In the genomic region with DNA sequence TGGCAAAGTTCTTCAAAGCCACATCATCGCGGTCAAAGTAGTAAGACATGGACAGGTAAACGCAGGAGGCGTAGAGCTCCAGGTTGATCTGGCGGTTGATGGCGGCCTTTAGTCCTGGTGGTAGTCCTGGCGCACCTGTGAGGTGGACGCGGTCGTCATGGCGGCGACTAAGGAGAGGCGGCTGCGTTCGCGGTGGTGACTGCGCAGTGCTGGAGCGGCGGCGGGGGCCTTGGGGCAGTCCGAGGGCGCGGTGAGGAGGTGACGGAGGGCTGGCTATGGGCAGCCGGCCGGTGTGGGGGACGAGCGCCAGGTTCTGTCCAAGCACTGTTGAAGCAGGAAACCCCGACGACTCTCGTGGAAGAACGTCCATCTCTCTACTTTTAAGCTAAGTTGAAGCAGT, we compare ENCODE assay signal across 24 cellular contexts.
A peak's percentile ranks its signal among the peaks of the same experiment; 100 is the strongest.
DNase-seq lines count a peak whose midpoint lies in the region; ATAC-seq, FAIRE-seq and TF ChIP-seq lines count a peak whose summit lies in the region.
"Had no signal": no experiment of that assay in that cellular context is flagged by ENCODE, and none has a peak within 500 bp of the region (broad histone marks: within the 10 kb centered on the region; RNA-seq: fewer than 3 reads in every experiment).

No MANE protein-coding gene starts in this region.

- H3K9me1 ChIP-seq in K562 (ENCODE audit: control insufficient read depth, insufficient read depth, low read length) = no peaks in the 10 kb centered on the region

- H3K4me3 ChIP-seq in K562 (no peak overlapping the region), testis (peak overlapping the region; percentile 42 to 47), Caco-2 (ENCODE audit: low read depth, low read length) (no peak overlapping the region)
- H3K4me3 ChIP-seq: A549, BLaER1 had no signal

- no peak for TF ChIP-seq RAD21 in K562 (CRISPR knock-in tag; conservative IDR thresholded peaks at IDR 0.05 in 1 of 2, IDR thresholded peaks at IDR 0.05 in 1 of 2)

- no peak overlapping the region for H3K27ac ChIP-seq in K562 (ENCODE audit: extremely low read depth, low read depth, low read length)
- H3K27ac ChIP-seq in testis = no peak overlapping the region
- H3K27ac ChIP-seq: 22Rv1, A549, BLaER1 had no signal

- H4K20me1 ChIP-seq in K562 (replicated peaks; ENCODE audit: control insufficient read depth, insufficient read depth, low read length) = no peaks in the 10 kb centered on the region
- H4K20me1 ChIP-seq: BLaER1 had no signal

- H3K9ac ChIP-seq in K562 (ENCODE audit: insufficient read depth in 1 of 2, low read depth in 2 of 2, low read length in 2 of 2) = no peak overlapping the region
- H3K9ac ChIP-seq: BLaER1 had no signal

- ATAC-seq in K562 (no peak), Right ventricle myocardium superior (ENCODE audit: poor library complexity) (no peak), GM18502 (IDR thresholded peaks at IDR 0.05; ENCODE audit: poor library complexity, unreplicated experiment) (no peak)
- ATAC-seq: A549 had no signal

- TF ChIP-seq EP300 in K562 (IDR thresholded peaks at IDR 0.05; ENCODE audit: low read length) = no peak

- peaks cover 0 to 10% of the 10 kb centered on the region in 2 experiments; a peak in 1 of 5 replicates for H3K27me3 ChIP-seq in K562 (ENCODE audit: control insufficient read depth in 2 of 2, insufficient read depth in 2 of 2, low read length in 2 of 2)
- H3K27me3 ChIP-seq in testis = no peaks in the 10 kb centered on the region
- no peaks in the 10 kb centered on the region for H3K27me3 ChIP-seq in Caco-2 (replicated peaks; ENCODE audit: control insufficient read depth, insufficient read depth, low read length)
- H3K27me3 ChIP-seq: BE2C, BLaER1 had no signal

- no peak overlapping the region for H2AFZ ChIP-seq in K562 (ENCODE audit: low read depth, low read length)

- TF ChIP-seq CTCF in K562 (IDR thresholded peaks at IDR 0.05 in 2 of 3, conservative IDR thresholded peaks at IDR 0.05 in 1 of 3; ENCODE audit: insufficient read depth in 2 of 3, low read depth in 1 of 3, low read length in 3 of 3) (no peak), neural crest cell (conservative IDR thresholded peaks at IDR 0.05) (no peak), osteocyte (IDR thresholded peaks at IDR 0.05) (no peak), testis (IDR thresholded peaks at IDR 0.05) (no peak), Caco-2 (IDR thresholded peaks at IDR 0.05; ENCODE audit: insufficient read depth in 1 of 2, low read depth in 1 of 2, low read length in 1 of 2, severe bottlenecking in 1 of 2, unreplicated experiment in 1 of 2) (no peak)

- no peaks in the 10 kb centered on the region for H3K36me3 Mint-ChIP-seq in neural crest cell (ENCODE audit: low read depth)
- H3K36me3 Mint-ChIP-seq in osteocyte (ENCODE audit: unreplicated experiment) = no peaks in the 10 kb centered on the region
- no peaks in the 10 kb centered on the region for H3K36me3 Mint-ChIP-seq in Caco-2 (ENCODE audit: insufficient read depth, unreplicated experiment)
- H3K36me3 Mint-ChIP-seq: CD4-positive, alpha-beta memory T cell; CD4-positive, CD25-positive, alpha-beta regulatory T cell; CD8-positive, alpha-beta memory T cell had no signal

- in situ Hi-C loops in K562 (cut with MboI) = no loop called here

- DNase-seq in K562 (ENCODE audit: extremely low read depth in 1 of 4, low spot score in 3 of 4) (no peak), neural crest cell (ENCODE audit: low read depth, low spot score) (no peak), osteocyte (ENCODE audit: extremely low spot score, unreplicated experiment) (peak; percentile 84), testis (peak; percentile 28), Right ventricle myocardium superior (no peak), Caco-2 (no peak)
- DNase-seq: BE2C; C1 segment of cervical spinal cord; Calu3; CD4-positive, alpha-beta memory T cell; CD4-positive, CD25-positive, alpha-beta regulatory T cell; CD8-positive, alpha-beta memory T cell; COR-L47; DMS79 treated with DMSO at 0.1 percent for 48 hours; GF-D8 had no signal

- FAIRE-seq in K562 (lab: Jason Lieb, UNC) = no peak
- FAIRE-seq: A549, D721Med, G401.6, GM12891, GM18507 had no signal

- TF ChIP-seq POLR2A in K562 (conservative IDR thresholded peaks at IDR 0.05) (no peak), testis (IDR thresholded peaks at IDR 0.05) (no peak)

- no peaks in the 10 kb centered on the region for H3K4me1 Mint-ChIP-seq in neural crest cell
- H3K4me1 Mint-ChIP-seq in osteocyte (ENCODE audit: unreplicated experiment) = no peaks in the 10 kb centered on the region
- peaks cover 6% of the 10 kb centered on the region for H3K4me1 Mint-ChIP-seq in Caco-2 (ENCODE audit: low read depth, unreplicated experiment)
- H3K4me1 Mint-ChIP-seq: CD4-positive, alpha-beta memory T cell; CD4-positive, CD25-positive, alpha-beta regulatory T cell; CD8-positive, alpha-beta memory T cell had no signal

- no peaks in the 10 kb centered on the region for H3K79me2 ChIP-seq in K562 (ENCODE audit: control insufficient read depth, insufficient read depth, low read length)

- intact Hi-C loops in K562 (cut with micrococcal nuclease) = no loop called here
- intact Hi-C loops in testis (cut with DNase I; ENCODE audit: low total_unique reads) = no loop called here
- intact Hi-C loops in Right ventricle myocardium superior (cut with DNase I) = no loop called here
- intact Hi-C loops in Caco-2 (cut with micrococcal nuclease; ENCODE audit: unreplicated experiment) = no loop called here

- H3K4me1 ChIP-seq in K562 (replicated peaks in 1 of 2; ENCODE audit: control insufficient read depth in 2 of 2, insufficient read depth in 2 of 2, low read length in 2 of 2) (no peaks in the 10 kb centered on the region), testis (no peaks in the 10 kb centered on the region), Caco-2 (no peaks in the 10 kb centered on the region)
- H3K4me1 ChIP-seq: A549, BE2C, BLaER1 had no signal

- H3K4me3 Mint-ChIP-seq in neural crest cell = no peak overlapping the region
- no peak overlapping the region for H3K4me3 Mint-ChIP-seq in osteocyte (ENCODE audit: unreplicated experiment)
- no peak overlapping the region for H3K4me3 Mint-ChIP-seq in Caco-2 (ENCODE audit: unreplicated experiment)
- H3K4me3 Mint-ChIP-seq: CD14-positive monocyte; CD4-positive, alpha-beta memory T cell; CD4-positive, CD25-positive, alpha-beta regulatory T cell; CD8-positive, alpha-beta memory T cell had no signal

- CTCF ChIA-PET in K562 (lab: Yijun Ruan, JAX; ENCODE audit: low intra/inter-chr PET ratio) (no interaction called here), Caco-2 (lab: Charles Lee) (no interaction called here)

- 2% methylated on average over 29 of the region's 32 CpGs for WGBS in K562 (ENCODE audit: insufficient coverage, low coverage, missing lambda C conversion rate)
- WGBS in testis, 2 donors = 77% methylated on average over 32 of the region's 32 CpGs

- H3K4me2 ChIP-seq in K562 (ENCODE audit: insufficient read depth, low read length) = no peak overlapping the region
- H3K4me2 ChIP-seq: A549, BLaER1 had no signal

- no peaks in the 10 kb centered on the region for H3K36me3 ChIP-seq in K562 (ENCODE audit: control insufficient read depth, insufficient read depth, low read length)
- H3K36me3 ChIP-seq in testis (ENCODE audit: low read depth, missing control alignments) = no peaks in the 10 kb centered on the region
- no peaks in the 10 kb centered on the region for H3K36me3 ChIP-seq in Caco-2 (ENCODE audit: control insufficient read depth, insufficient read depth, low read length)
- H3K36me3 ChIP-seq: BE2C had no signal

- peak overlapping the region; percentile 57 for H3K27ac Mint-ChIP-seq in neural crest cell (ENCODE audit: unreplicated experiment)
- H3K27ac Mint-ChIP-seq in osteocyte (ENCODE audit: unreplicated experiment) = no peak overlapping the region
- no peak overlapping the region for H3K27ac Mint-ChIP-seq in Caco-2 (ENCODE audit: unreplicated experiment)
- H3K27ac Mint-ChIP-seq: CD4-positive, alpha-beta memory T cell; CD4-positive, CD25-positive, alpha-beta regulatory T cell; CD8-positive, alpha-beta memory T cell had no signal

- BruUV-seq in K562 (replicated peaks; lab: Mats Ljungman, UMichigan) (no TSS peak), Caco-2 (replicated peaks; lab: Mats Ljungman, UMichigan) (no TSS peak)

- H3K9me3 Mint-ChIP-seq in neural crest cell (peaks cover 8% of the 10 kb centered on the region), osteocyte (ENCODE audit: unreplicated experiment) (no peaks in the 10 kb centered on the region), Caco-2 (ENCODE audit: unreplicated experiment) (peaks cover 8% of the 10 kb centered on the region)

- POLR2A ChIA-PET in K562 (lab: Yijun Ruan, JAX) (interaction anchor here (0.6 kb wide), 1 partner anchor 103 kb away, joined by 3 read pairs; no protein-coding TSS in a partner anchor), Caco-2 (lab: Charles Lee) (no interaction called here)

- H3K9me3 ChIP-seq in K562 (replicated peaks; ENCODE audit: control insufficient read depth, insufficient read depth, low read depth, low read length) (no peaks in the 10 kb centered on the region), testis (no peaks in the 10 kb centered on the region), Caco-2 (no peaks in the 10 kb centered on the region)
- H3K9me3 ChIP-seq: BE2C had no signal

- H3K27me3 Mint-ChIP-seq in neural crest cell (ENCODE audit: low read depth) (no peaks in the 10 kb centered on the region), osteocyte (ENCODE audit: unreplicated experiment) (no peaks in the 10 kb centered on the region), Caco-2 (ENCODE audit: insufficient read depth, unreplicated experiment) (no peaks in the 10 kb centered on the region)
- H3K27me3 Mint-ChIP-seq: CD4-positive, alpha-beta memory T cell; CD4-positive, CD25-positive, alpha-beta regulatory T cell had no signal

TF ChIP-seq in K562, 482 proteins besides CTCF, POLR2A, EP300 and RAD21:
- TF ChIP-seq ZNF830 (CRISPR knock-in tag; IDR thresholded peaks at IDR 0.05) (no peak), CREM (IDR thresholded peaks at IDR 0.05; ENCODE audit: low read depth) (0 out of 2 replicates have a peak, but pooled peaks have one; percentile 32)

Comparison
In these comparisons a context has a peak if more than half of its experiments do, and no peak if none do; other contexts are left out.
1. DNase-seq: peak in osteocyte (single experiment) and testis (single experiment); none in K562 (0 of 4), neural crest cell (single experiment), Right ventricle myocardium superior (single experiment) and Caco-2 (0 of 2).
2. H3K4me3 ChIP-seq: peak in testis (2 of 2); none in K562 (single experiment) and Caco-2 (single experiment).